3 cellular contexts compared by ENCODE assay signal in the genomic region with DNA sequence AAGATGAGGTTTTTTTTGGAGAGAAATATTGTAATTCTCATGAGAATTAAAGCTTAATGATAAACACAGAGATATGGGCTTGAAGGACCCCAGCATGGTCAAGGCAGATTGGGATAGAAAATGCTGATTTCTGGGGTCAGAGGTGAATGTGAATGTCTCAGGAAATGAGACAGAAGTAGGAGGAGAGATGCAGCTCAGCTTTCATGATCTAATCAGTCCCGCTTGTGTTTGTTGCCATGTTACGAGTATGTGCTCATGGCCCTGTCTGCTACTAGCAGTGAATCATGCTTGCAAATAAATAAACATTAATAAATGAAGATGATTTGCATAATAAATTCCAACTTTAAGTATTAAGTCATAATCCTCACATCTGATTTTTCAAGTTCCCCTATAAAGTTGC.
TF ChIP-seq lines count a peak whose summit lies in the region.

No MANE protein-coding gene starts in this region.

TF ChIP-seq in SK-N-SH treated with all-trans-retinoic acid at 6 μM for 48 hours, 23 proteins besides CTCF, POLR2A, EP300 and RAD21:
- TF ChIP-seq CSDC2 (CRISPR knock-in tag; IDR thresholded peaks at IDR 0.05) (no peak), ZNF70 (CRISPR knock-in tag; IDR thresholded peaks at IDR 0.05) (no peak), ZNF8 (CRISPR knock-in tag; IDR thresholded peaks at IDR 0.05) (no peak), BACH2 (CRISPR knock-in tag; IDR thresholded peaks at IDR 0.05; ENCODE audit: borderline replicate concordance) (no peak), ZC3H10 (CRISPR knock-in tag; IDR thresholded peaks at IDR 0.05) (no peak), GLIS3 (CRISPR knock-in tag; IDR thresholded peaks at IDR 0.05) (no peak), OSR1 (CRISPR knock-in tag; IDR thresholded peaks at IDR 0.05) (no peak), SNAI2 (CRISPR knock-in tag; IDR thresholded peaks at IDR 0.05) (no peak)
- TF ChIP-seq, protein P1, sequence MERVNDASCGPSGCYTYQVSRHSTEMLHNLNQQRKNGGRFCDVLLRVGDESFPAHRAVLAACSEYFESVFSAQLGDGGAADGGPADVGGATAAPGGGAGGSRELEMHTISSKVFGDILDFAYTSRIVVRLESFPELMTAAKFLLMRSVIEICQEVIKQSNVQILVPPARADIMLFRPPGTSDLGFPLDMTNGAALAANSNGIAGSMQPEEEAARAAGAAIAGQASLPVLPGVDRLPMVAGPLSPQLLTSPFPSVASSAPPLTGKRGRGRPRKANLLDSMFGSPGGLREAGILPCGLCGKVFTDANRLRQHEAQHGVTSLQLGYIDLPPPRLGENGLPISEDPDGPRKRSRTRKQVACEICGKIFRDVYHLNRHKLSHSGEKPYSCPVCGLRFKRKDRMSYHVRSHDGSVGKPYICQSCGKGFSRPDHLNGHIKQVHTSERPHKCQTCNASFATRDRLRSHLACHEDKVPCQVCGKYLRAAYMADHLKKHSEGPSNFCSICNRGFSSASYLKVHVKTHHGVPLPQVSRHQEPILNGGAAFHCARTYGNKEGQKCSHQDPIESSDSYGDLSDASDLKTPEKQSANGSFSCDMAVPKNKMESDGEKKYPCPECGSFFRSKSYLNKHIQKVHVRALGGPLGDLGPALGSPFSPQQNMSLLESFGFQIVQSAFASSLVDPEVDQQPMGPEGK (CRISPR knock-in tag; IDR thresholded peaks at IDR 0.05; ENCODE audit: borderline replicate concordance) = no peak
- TF ChIP-seq, protein P2, sequence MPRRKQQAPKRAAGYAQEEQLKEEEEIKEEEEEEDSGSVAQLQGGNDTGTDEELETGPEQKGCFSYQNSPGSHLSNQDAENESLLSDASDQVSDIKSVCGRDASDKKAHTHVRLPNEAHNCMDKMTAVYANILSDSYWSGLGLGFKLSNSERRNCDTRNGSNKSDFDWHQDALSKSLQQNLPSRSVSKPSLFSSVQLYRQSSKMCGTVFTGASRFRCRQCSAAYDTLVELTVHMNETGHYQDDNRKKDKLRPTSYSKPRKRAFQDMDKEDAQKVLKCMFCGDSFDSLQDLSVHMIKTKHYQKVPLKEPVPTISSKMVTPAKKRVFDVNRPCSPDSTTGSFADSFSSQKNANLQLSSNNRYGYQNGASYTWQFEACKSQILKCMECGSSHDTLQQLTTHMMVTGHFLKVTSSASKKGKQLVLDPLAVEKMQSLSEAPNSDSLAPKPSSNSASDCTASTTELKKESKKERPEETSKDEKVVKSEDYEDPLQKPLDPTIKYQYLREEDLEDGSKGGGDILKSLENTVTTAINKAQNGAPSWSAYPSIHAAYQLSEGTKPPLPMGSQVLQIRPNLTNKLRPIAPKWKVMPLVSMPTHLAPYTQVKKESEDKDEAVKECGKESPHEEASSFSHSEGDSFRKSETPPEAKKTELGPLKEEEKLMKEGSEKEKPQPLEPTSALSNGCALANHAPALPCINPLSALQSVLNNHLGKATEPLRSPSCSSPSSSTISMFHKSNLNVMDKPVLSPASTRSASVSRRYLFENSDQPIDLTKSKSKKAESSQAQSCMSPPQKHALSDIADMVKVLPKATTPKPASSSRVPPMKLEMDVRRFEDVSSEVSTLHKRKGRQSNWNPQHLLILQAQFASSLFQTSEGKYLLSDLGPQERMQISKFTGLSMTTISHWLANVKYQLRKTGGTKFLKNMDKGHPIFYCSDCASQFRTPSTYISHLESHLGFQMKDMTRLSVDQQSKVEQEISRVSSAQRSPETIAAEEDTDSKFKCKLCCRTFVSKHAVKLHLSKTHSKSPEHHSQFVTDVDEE (CRISPR knock-in tag; IDR thresholded peaks at IDR 0.05) = no peak
TF ChIP-seq in SK-N-SH treated with all-trans-retinoic acid at 6 μM for 48 hours: peak in this region for 0.

TF ChIP-seq in SK-N-SH, 30 proteins besides CTCF, POLR2A, EP300 and RAD21:
- TF ChIP-seq, protein P3, sequence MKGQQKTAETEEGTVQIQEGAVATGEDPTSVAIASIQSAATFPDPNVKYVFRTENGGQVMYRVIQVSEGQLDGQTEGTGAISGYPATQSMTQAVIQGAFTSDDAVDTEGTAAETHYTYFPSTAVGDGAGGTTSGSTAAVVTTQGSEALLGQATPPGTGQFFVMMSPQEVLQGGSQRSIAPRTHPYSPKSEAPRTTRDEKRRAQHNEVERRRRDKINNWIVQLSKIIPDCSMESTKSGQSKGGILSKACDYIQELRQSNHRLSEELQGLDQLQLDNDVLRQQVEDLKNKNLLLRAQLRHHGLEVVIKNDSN (IDR thresholded peaks at IDR 0.05; ENCODE audit: borderline replicate concordance, low read depth) = no peak
- no peak for TF ChIP-seq GATA2 (CRISPR knock-in tag; IDR thresholded peaks at IDR 0.05)
- no peak for TF ChIP-seq SMC3 (IDR thresholded peaks at IDR 0.05; ENCODE audit: low read depth, low read length)
- TF ChIP-seq TAF1 (IDR thresholded peaks at IDR 0.05; ENCODE audit: borderline replicate concordance, low read depth, low read length) = no peak
- no peak for TF ChIP-seq JUND (IDR thresholded peaks at IDR 0.05)
- TF ChIP-seq FOXM1 (IDR thresholded peaks at IDR 0.05; ENCODE audit: low read depth) = no peak

TF ChIP-seq in K562, 482 proteins besides CTCF, POLR2A, EP300 and RAD21:
- TF ChIP-seq POLR2G (IDR thresholded peaks at IDR 0.05; ENCODE audit: low read depth, low read length) = no peak
- peak; percentile 79 for TF ChIP-seq NR2C1 (IDR thresholded peaks at IDR 0.05)
- peak; percentile 89 for TF ChIP-seq NR2C1 (tag; IDR thresholded peaks at IDR 0.05)
- no peak for TF ChIP-seq EZH2 (IDR thresholded peaks at IDR 0.05; ENCODE audit: borderline replicate concordance, low read depth, low read length)
- TF ChIP-seq SETDB1 (IDR thresholded peaks at IDR 0.05; ENCODE audit: low read length) = no peak
- 0 out of 2 replicates have a peak, but pooled peaks have one; percentile 30 for TF ChIP-seq DPF2 (IDR thresholded peaks at IDR 0.05)
- TF ChIP-seq RFX1 (IDR thresholded peaks at IDR 0.05) = peak; percentile 71
- TF ChIP-seq, protein P4, sequence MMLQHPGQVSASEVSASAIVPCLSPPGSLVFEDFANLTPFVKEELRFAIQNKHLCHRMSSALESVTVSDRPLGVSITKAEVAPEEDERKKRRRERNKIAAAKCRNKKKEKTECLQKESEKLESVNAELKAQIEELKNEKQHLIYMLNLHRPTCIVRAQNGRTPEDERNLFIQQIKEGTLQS (IDR thresholded peaks at IDR 0.05) = peak; percentile 44
- TF ChIP-seq, protein P4 (CRISPR knock-in tag; conservative IDR thresholded peaks at IDR 0.05) = no peak
- peak; percentile 52; the same call in 1 of the 2 replicates for TF ChIP-seq CREM (IDR thresholded peaks at IDR 0.05; ENCODE audit: low read depth)
- TF ChIP-seq SMARCA4 (IDR thresholded peaks at IDR 0.05) = peak; percentile 35; the same call in 1 of the 2 replicates
- no peak for TF ChIP-seq NR2C2 (CRISPR knock-in tag; IDR thresholded peaks at IDR 0.05)
- peak; percentile 93 for TF ChIP-seq NR2C2 (tag; IDR thresholded peaks at IDR 0.05)
- 0 out of 2 replicates have a peak, but pooled peaks have one; percentile 27 for TF ChIP-seq ARID1B (IDR thresholded peaks at IDR 0.05)
- TF ChIP-seq MBD2 (IDR thresholded peaks at IDR 0.05; ENCODE audit: borderline replicate concordance, low read depth) = no peak
- TF ChIP-seq, protein P5, sequence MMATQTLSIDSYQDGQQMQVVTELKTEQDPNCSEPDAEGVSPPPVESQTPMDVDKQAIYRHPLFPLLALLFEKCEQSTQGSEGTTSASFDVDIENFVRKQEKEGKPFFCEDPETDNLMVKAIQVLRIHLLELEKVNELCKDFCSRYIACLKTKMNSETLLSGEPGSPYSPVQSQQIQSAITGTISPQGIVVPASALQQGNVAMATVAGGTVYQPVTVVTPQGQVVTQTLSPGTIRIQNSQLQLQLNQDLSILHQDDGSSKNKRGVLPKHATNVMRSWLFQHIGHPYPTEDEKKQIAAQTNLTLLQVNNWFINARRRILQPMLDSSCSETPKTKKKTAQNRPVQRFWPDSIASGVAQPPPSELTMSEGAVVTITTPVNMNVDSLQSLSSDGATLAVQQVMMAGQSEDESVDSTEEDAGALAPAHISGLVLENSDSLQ (IDR thresholded peaks at IDR 0.05) = 0 out of 2 replicates have a peak, but pooled peaks have one; percentile 16
- peak; percentile 61; the same call in 1 of the 2 replicates for TF ChIP-seq FOSL1 (tag; conservative IDR thresholded peaks at IDR 0.05)
- TF ChIP-seq CBX8 (IDR thresholded peaks at IDR 0.05; ENCODE audit: borderline replicate concordance, extremely low read depth, low read depth, low read length, poor library complexity, severe bottlenecking) = no peak
- peak; percentile 49 for TF ChIP-seq MEIS2 (IDR thresholded peaks at IDR 0.05; ENCODE audit: partially characterized antibody)
- peak; percentile 84; the same call in 1 of the 2 replicates for TF ChIP-seq FOXJ2 (tag; IDR thresholded peaks at IDR 0.05)
- no peak for TF ChIP-seq SNIP1 (IDR thresholded peaks at IDR 0.05; ENCODE audit: low read depth)
- no peak for TF ChIP-seq GTF2A2 (tag; IDR thresholded peaks at IDR 0.05)
- TF ChIP-seq POLR2H (tag; IDR thresholded peaks at IDR 0.05; ENCODE audit: low read depth) = no peak
- no peak for TF ChIP-seq GTF2E2 (tag; IDR thresholded peaks at IDR 0.05)
- no peak for TF ChIP-seq ZNF23 (CRISPR knock-in tag; IDR thresholded peaks at IDR 0.05)
- peak; percentile 57; the same call in 1 of the 2 replicates for TF ChIP-seq JUND (IDR thresholded peaks at IDR 0.05; ENCODE audit: borderline replicate concordance, low read depth, low read length)
- TF ChIP-seq JUND (tag; IDR thresholded peaks at IDR 0.05; ENCODE audit: borderline replicate concordance, low read depth, low read length) = no peak; the same call in 2 of the 3 replicates
